In genomic region chrX:73851014-73852009, GRCh38 we compare ENCODE assay signal across 8 cellular contexts. TPM values are rescaled to one million over a fixed set of nuclear protein-coding genes. Genes with fewer than 3 reads are reported as not detected.
A peak's percentile ranks its signal among the peaks of the same experiment; 100 is the strongest.
DNase-seq lines count a peak whose midpoint lies in the region; ATAC-seq and TF ChIP-seq lines count a peak whose summit lies in the region.

No MANE protein-coding gene starts in this region.

- DNase-seq in cerebellar nuclear complex (lab: John Stamatoyannopoulos, UW) = peak; percentile 48 to 83
- peak; percentile 96 for DNase-seq in sigmoid colon
- no peak for DNase-seq in stimulated activated CD4-positive, alpha-beta T cell treated with anti-CD3 and anti-CD28 coated beads, Interleukin-1b, Interleukin-23, amount 100 ng/mL, for 48 hours
- no peak for DNase-seq in NCI-H748 (lab: John Stamatoyannopoulos, UW; ENCODE audit: unreplicated experiment)
- DNase-seq in DMS53 treated with DMSO at 0.1 percent for 48 hours (lab: John Stamatoyannopoulos, UW; ENCODE audit: unreplicated experiment) = no peak

- H3K27ac ChIP-seq in HUES6 (ENCODE audit: low read depth, low read length) = no peak overlapping the region
- peak overlapping the region in 2 of 4 donors; percentile 72 to 83 for H3K27ac ChIP-seq in sigmoid colon

- no peaks in the 10 kb centered on the region for H3K27me3 ChIP-seq in HUES6 (ENCODE audit: control insufficient read depth, insufficient read depth, low read length)
- no peaks in the 10 kb centered on the region for H3K27me3 ChIP-seq in sigmoid colon

- H3K9me3 ChIP-seq in HUES6 (ENCODE audit: control insufficient read depth, insufficient read depth, low read depth, low read length) (peaks cover 60% of the 10 kb centered on the region), sigmoid colon (no peaks in the 10 kb centered on the region)

- no peak overlapping the region for H3K9ac ChIP-seq in HUES6 (ENCODE audit: low read length)

- 97% methylated on average over 33 of the region's 33 CpGs for WGBS in sigmoid colon, 2 donors

- no peak for TF ChIP-seq POLR2A in sigmoid colon (IDR thresholded peaks at IDR 0.05)

- intact Hi-C loops in sigmoid colon (cut with DNase I) = loop anchor here (2.0 to 5.0 kb wide), 2 partner anchors 91 to 1301 kb away; no protein-coding TSS in a partner anchor

- no peak for TF ChIP-seq EP300 in sigmoid colon (IDR thresholded peaks at IDR 0.05)

- TF ChIP-seq CTCF in sigmoid colon (IDR thresholded peaks at IDR 0.05) = no peak

- ATAC-seq in GM18907 (IDR thresholded peaks at IDR 0.05; ENCODE audit: unreplicated experiment) (peak; percentile 79), GM19452 (IDR thresholded peaks at IDR 0.05; ENCODE audit: unreplicated experiment) (no peak)

- peaks cover 6% of the 10 kb centered on the region; the same call in 1 of the 2 replicates for H3K36me3 ChIP-seq in HUES6 (ENCODE audit: control insufficient read depth, insufficient read depth, low read length)
- H3K36me3 ChIP-seq in sigmoid colon = no peaks in the 10 kb centered on the region

- H3K4me1 ChIP-seq in HUES6 (ENCODE audit: control insufficient read depth, insufficient read depth, low read length) (peaks cover 12% of the 10 kb centered on the region), sigmoid colon (peaks cover 0 to 23% (median 0%) of the 10 kb centered on the region in 4 donors)

- H3K4me3 ChIP-seq in HUES6 (ENCODE audit: low read depth, low read length) = peak overlapping the region; percentile 30
- H3K4me3 ChIP-seq in sigmoid colon = peak overlapping the region in 2 of 4 donors; percentile 53 to 64

RNA-seq across cellular contexts. Expression of gene XIST, which starts 1.2 kb away (rescaled TPM):
- 100 to 1,000 TPM in 2 of 4 donors, 1 to 10 TPM in 2; 1.5 to 361 (median 80.3) TPM for total RNA-seq in sigmoid colon
- polyA plus RNA-seq in sigmoid colon = 1 to 10 TPM in 1 of 3 donors, under 1 TPM in 2; 0.12 to 1.8 (median 0.92) TPM

Comparison
In these comparisons a context has a peak if more than half of its experiments do, and no peak if none do; other contexts are left out.
1. DNase-seq: peak in cerebellar nuclear complex (2 of 2) and sigmoid colon (single experiment); none in stimulated activated CD4-positive, alpha-beta T cell treated with anti-CD3 and anti-CD28 coated beads, Interleukin-1b, Interleukin-23, amount 100 ng/mL, for 48 hours (single experiment), NCI-H748 (single experiment) and DMS53 treated with DMSO at 0.1 percent for 48 hours (single experiment).